Comparison of ENCODE assay signal across 12 cellular contexts in genomic region chr6:126341126-126341525, GRCh38. TPM values are rescaled to one million over a fixed set of nuclear protein-coding genes. Genes with fewer than 3 reads are reported as not detected.
A peak's percentile ranks its signal among the peaks of the same experiment; 100 is the strongest.
DNase-seq lines count a peak whose midpoint lies in the region; ATAC-seq, FAIRE-seq and TF ChIP-seq lines count a peak whose summit lies in the region.
"Had no signal": no experiment of that assay in that cellular context is flagged by ENCODE, and none has a peak within 500 bp of the region (broad histone marks: within the 10 kb centered on the region; RNA-seq: fewer than 3 reads in every experiment).

No MANE protein-coding gene starts in this region.

- no peak for FAIRE-seq in endothelial cell of umbilical vein (lab: Jason Lieb, UNC)
- FAIRE-seq: G401.6 had no signal

- H3K9me3 ChIP-seq in MG63 (no peaks in the 10 kb centered on the region), endothelial cell of umbilical vein (replicated peaks; ENCODE audit: control insufficient read depth, insufficient read depth, low read length) (no peaks in the 10 kb centered on the region), ovary (no peaks in the 10 kb centered on the region), left lung (no peaks in the 10 kb centered on the region)
- H3K9me3 ChIP-seq: spleen had no signal

- H3K27ac ChIP-seq in endothelial cell of umbilical vein (ENCODE audit: insufficient read depth, low read depth, low read length) (no peak overlapping the region), ovary (no peak overlapping the region), left lung (no peak overlapping the region)

- H3K4me2 ChIP-seq in endothelial cell of umbilical vein (ENCODE audit: insufficient read depth, low read length): peak overlapping the region; percentile 95

- no peak for ATAC-seq in stimulated activated naive CD8-positive, alpha-beta T cell treated with anti-CD3 and anti-CD28 coated beads, Interleukin-15, amount 100 ng/mL, for 72 hours
- no peak for ATAC-seq in left lung

- peak overlapping the region; percentile 71 for H3K4me3 ChIP-seq in MG63
- peak overlapping the region; percentile 62 to 99 (median 98) for H3K4me3 ChIP-seq in endothelial cell of umbilical vein (replicated peaks in 1 of 3; ENCODE audit: insufficient read depth in 1 of 3, low read depth in 1 of 3, low read length in 3 of 3)
- H3K4me3 ChIP-seq in ovary: peak overlapping the region; percentile 52
- H3K4me3 ChIP-seq in left lung: no peak overlapping the region

- WGBS in ovary, 3 donors: 51 to 53% (median 53%) methylated on average over 3 of the region's 3 CpGs

- TF ChIP-seq CTCF in Calu3 (IDR thresholded peaks at IDR 0.05; ENCODE audit: unreplicated experiment): no peak
- no peak for TF ChIP-seq CTCF in endothelial cell of umbilical vein (IDR thresholded peaks at IDR 0.05; ENCODE audit: extremely low read depth in 1 of 2, insufficient read depth in 1 of 2, low read depth in 1 of 2, low read length in 2 of 2)
- TF ChIP-seq CTCF in ovary (IDR thresholded peaks at IDR 0.05): no peak
- no peak for TF ChIP-seq CTCF in left lung (IDR thresholded peaks at IDR 0.05)
- no peak for TF ChIP-seq CTCF in mesothelial cell of epicardium (IDR thresholded peaks at IDR 0.05; ENCODE audit: unreplicated experiment)

- H3K36me3 ChIP-seq in MG63 (no peaks in the 10 kb centered on the region), endothelial cell of umbilical vein (ENCODE audit: control insufficient read depth in 2 of 2, extremely low read depth in 1 of 2, insufficient read depth in 2 of 2, low read length in 2 of 2) (no peaks in the 10 kb centered on the region), ovary (no peaks in the 10 kb centered on the region), left lung (no peaks in the 10 kb centered on the region)
- H3K36me3 ChIP-seq: spleen had no signal

- POLR2A ChIA-PET in endothelial cell of umbilical vein (lab: Charles Lee): no interaction called here

- TF ChIP-seq POLR2A in endothelial cell of umbilical vein (IDR thresholded peaks at IDR 0.05; ENCODE audit: low read depth, low read length) (no peak), ovary (IDR thresholded peaks at IDR 0.05) (no peak)

- H3K36me3 Mint-ChIP-seq in Calu3 (ENCODE audit: insufficient read depth, unreplicated experiment): no peaks in the 10 kb centered on the region
- no peaks in the 10 kb centered on the region for H3K36me3 Mint-ChIP-seq in mesothelial cell of epicardium

- H3K4me3 Mint-ChIP-seq in Calu3 (ENCODE audit: low read depth, unreplicated experiment): no peak overlapping the region
- no peak overlapping the region for H3K4me3 Mint-ChIP-seq in stimulated activated naive CD8-positive, alpha-beta T cell treated with anti-CD3 and anti-CD28 coated beads, Interleukin-15, amount 100 ng/mL, for 72 hours
- no peak overlapping the region for H3K4me3 Mint-ChIP-seq in mesothelial cell of epicardium

- H3K9me3 Mint-ChIP-seq in Calu3 (ENCODE audit: low read depth, unreplicated experiment): no peaks in the 10 kb centered on the region
- no peaks in the 10 kb centered on the region for H3K9me3 Mint-ChIP-seq in stimulated activated naive CD8-positive, alpha-beta T cell treated with anti-CD3 and anti-CD28 coated beads, Interleukin-15, amount 100 ng/mL, for 72 hours
- H3K9me3 Mint-ChIP-seq in mesothelial cell of epicardium: no peaks in the 10 kb centered on the region

- peak overlapping the region; percentile 78 for H3K27ac Mint-ChIP-seq in Calu3 (ENCODE audit: unreplicated experiment)
- H3K27ac Mint-ChIP-seq in stimulated activated naive CD8-positive, alpha-beta T cell treated with anti-CD3 and anti-CD28 coated beads, Interleukin-15, amount 100 ng/mL, for 72 hours: no peak overlapping the region
- H3K27ac Mint-ChIP-seq in mesothelial cell of epicardium: no peak overlapping the region

- H3K27me3 ChIP-seq in MG63 (no peaks in the 10 kb centered on the region), endothelial cell of umbilical vein (ENCODE audit: control insufficient read depth in 2 of 2, insufficient read depth in 2 of 2, low read length in 2 of 2) (peaks cover 0 to 2% of the 10 kb centered on the region in 2 experiments), ovary (no peaks in the 10 kb centered on the region), left lung (no peaks in the 10 kb centered on the region)
- H3K27me3 ChIP-seq: spleen had no signal

- CTCF ChIA-PET in Calu3 (lab: Charles Lee): interaction anchor here (1.1 kb wide), 1 partner anchor 165 kb away, joined by 3 read pairs; no protein-coding TSS in a partner anchor
- CTCF ChIA-PET in endothelial cell of umbilical vein (lab: Charles Lee): interaction anchor here (1.0 to 1.3 kb wide), 3 partner anchors 20 to 850 kb away, joined by 3 to 5 read pairs (median 3); no protein-coding TSS in a partner anchor

- H3K9me1 ChIP-seq in endothelial cell of umbilical vein (replicated peaks; ENCODE audit: control insufficient read depth, extremely low read depth, insufficient read depth, low read length): no peaks in the 10 kb centered on the region

- peaks cover 50% of the 10 kb centered on the region for H3K79me2 ChIP-seq in endothelial cell of umbilical vein (ENCODE audit: control insufficient read depth, insufficient read depth, low read length)

- no peak overlapping the region for H2AFZ ChIP-seq in endothelial cell of umbilical vein (ENCODE audit: low read depth, low read length)

- H4K20me1 ChIP-seq in endothelial cell of umbilical vein (replicated peaks; ENCODE audit: control insufficient read depth, extremely low read depth, insufficient read depth, low read length): no peaks in the 10 kb centered on the region

- H3K27me3 Mint-ChIP-seq in Calu3 (ENCODE audit: unreplicated experiment) (no peaks in the 10 kb centered on the region), mesothelial cell of epicardium (ENCODE audit: low read depth) (no peaks in the 10 kb centered on the region)
- no peaks in the 10 kb centered on the region for H3K27me3 Mint-ChIP-seq in stimulated activated naive CD8-positive, alpha-beta T cell treated with anti-CD3 and anti-CD28 coated beads, Interleukin-15, amount 100 ng/mL, for 72 hours

- dilution Hi-C loops in endothelial cell of umbilical vein (cut with MboI; ENCODE audit: extremely low pct_ligation_motif_present, low sequenced_read_pairs): no loop called here

- intact Hi-C loops in Calu3 (cut with micrococcal nuclease; ENCODE audit: unreplicated experiment) (loop anchor here (2.0 kb wide), 1 partner anchor 158 kb away; no protein-coding TSS in a partner anchor), endothelial cell of umbilical vein (cut with micrococcal nuclease) (loop anchor here (2.0 to 5.0 kb wide), 4 partner anchors 16 to 851 kb away; no protein-coding TSS in a partner anchor), ovary (cut with DNase I) (no loop called here), left lung (cut with DNase I) (no loop called here)

- peak overlapping the region; percentile 87 for H3K9ac ChIP-seq in endothelial cell of umbilical vein (replicated peaks; ENCODE audit: extremely low read depth, insufficient read depth, low read length)

- H3K4me1 ChIP-seq in endothelial cell of umbilical vein (ENCODE audit: control insufficient read depth, extremely low read depth, insufficient read depth, low read length): peaks cover 15% of the 10 kb centered on the region
- H3K4me1 ChIP-seq in ovary (ENCODE audit: insufficient read depth): peaks cover 5% of the 10 kb centered on the region
- peaks cover 11 to 32% of the 10 kb centered on the region in 2 donors for H3K4me1 ChIP-seq in left lung

- H3K4me1 Mint-ChIP-seq in Calu3 (ENCODE audit: low read depth, unreplicated experiment) (peaks cover 24% of the 10 kb centered on the region), mesothelial cell of epicardium (peaks cover 23% of the 10 kb centered on the region)
- H3K4me1 Mint-ChIP-seq in stimulated activated naive CD8-positive, alpha-beta T cell treated with anti-CD3 and anti-CD28 coated beads, Interleukin-15, amount 100 ng/mL, for 72 hours: peaks cover 19% of the 10 kb centered on the region

- DNase-seq in Calu3: no peak
- DNase-seq in MG63: no peak
- DNase-seq in endothelial cell of umbilical vein (ENCODE audit: low read depth, low spot score): no peak
- no peak for DNase-seq in ovary
- no peak for DNase-seq in stimulated activated naive CD8-positive, alpha-beta T cell treated with anti-CD3 and anti-CD28 coated beads, Interleukin-15, amount 100 ng/mL, for 72 hours
- DNase-seq in left lung: no peak
- no peak for DNase-seq in mesothelial cell of epicardium (ENCODE audit: low spot score in 2 of 2, unreplicated experiment in 2 of 2)
- DNase-seq in midbrain (lab: John Stamatoyannopoulos, UW): no peak
- DNase-seq: amniotic stem cell, hypothalamus, spleen had no signal

- TF ChIP-seq EP300 in ovary (IDR thresholded peaks at IDR 0.05): no peak

- BruUV-seq in Calu3 (replicated peaks; lab: Mats Ljungman, UMichigan) (no TSS peak), endothelial cell of umbilical vein (replicated peaks; lab: Mats Ljungman, UMichigan) (no TSS peak)

TF ChIP-seq in endothelial cell of umbilical vein, 7 proteins besides CTCF, POLR2A, EP300 and RAD21 (continues in another document):
- TF ChIP-seq MYC (IDR thresholded peaks at IDR 0.05; ENCODE audit: low read depth, low read length) (no peak), JUN (IDR thresholded peaks at IDR 0.05; ENCODE audit: borderline replicate concordance, insufficient read depth, insufficient read length, low read depth) (no peak), FOS (IDR thresholded peaks at IDR 0.05; ENCODE audit: borderline replicate concordance, insufficient read depth, low read length) (no peak), GATA2 (IDR thresholded peaks at IDR 0.05; ENCODE audit: insufficient read depth, insufficient read length, low read depth, low read length) (no peak), MAX (IDR thresholded peaks at IDR 0.05; ENCODE audit: insufficient read depth, insufficient read length) (no peak), EZH2 (IDR thresholded peaks at IDR 0.05; ENCODE audit: borderline replicate concordance, low read depth, low read length, severe bottlenecking) (no peak)

RNA-seq across cellular contexts. Expression of gene CENPW, which starts 1.2 kb away (rescaled TPM):
- total RNA-seq in Calu3 (2022): 66.4 and 73.4 TPM in 2 replicates
- total RNA-seq in MG63 (2014; rRNA removed; shearing (Covaris generic); ENCODE audit: low replicate concordance): 0.67 and 30.4 TPM in 2 replicates
- 82.7 and 85.8 TPM in 2 replicates for total RNA-seq in endothelial cell of umbilical vein
- 14.1 and 16.9 TPM in 2 replicates for polyA plus RNA-seq in endothelial cell of umbilical vein
- 30.0 and 37.7 TPM in 2 replicates for polyA plus RNA-seq in endothelial cell of umbilical vein (2011; cell fraction: cytosol; rRNA removed)
- polyA plus RNA-seq in endothelial cell of umbilical vein (2011; cell fraction: nucleus; rRNA removed): 13.8 and 15.3 TPM in 2 replicates
- 33.4 and 62.0 TPM in 2 replicates for polyA plus RNA-seq in endothelial cell of umbilical vein (2012)
- 3.2 and 8.2 TPM in 2 replicates for polyA minus RNA-seq in endothelial cell of umbilical vein
- polyA minus RNA-seq in endothelial cell of umbilical vein (2011; cell fraction: cytosol; rRNA and poly(A)+ RNA removed): 6.5 TPM
- polyA minus RNA-seq in endothelial cell of umbilical vein (2011; cell fraction: nucleus; rRNA and poly(A)+ RNA removed): 7.0 and 7.4 TPM in 2 replicates
- 1 to 10 TPM in 6 of 7 donors, not detected in 1; 1.0 to 8.0 (median 2.2) TPM for total RNA-seq in ovary
- 1 to 10 TPM; 2.2 to 8.6 TPM for polyA plus RNA-seq in ovary
- 10 to 100 TPM in 1 of 2 donors, 1 to 10 TPM in 1; 8.5 to 10.5 TPM for total RNA-seq in left lung
- 22.9 to 23.8 TPM (median 23.3 TPM) in 3 replicates for total RNA-seq in mesothelial cell of epicardium

Comparison
In these comparisons a context has a peak if more than half of its experiments do, and no peak if none do; other contexts are left out.
1. H3K4me3 ChIP-seq: peak in MG63 (single experiment), endothelial cell of umbilical vein (3 of 3) and ovary (single experiment); none in left lung (0 of 2).
2. intact Hi-C loops: an anchor here in Calu3 (2.0 kb wide) and endothelial cell of umbilical vein (2.0 to 5.0 kb wide); none called in ovary and left lung.